Comparison of ENCODE assay signal across 2 cellular contexts in the genomic region with DNA sequence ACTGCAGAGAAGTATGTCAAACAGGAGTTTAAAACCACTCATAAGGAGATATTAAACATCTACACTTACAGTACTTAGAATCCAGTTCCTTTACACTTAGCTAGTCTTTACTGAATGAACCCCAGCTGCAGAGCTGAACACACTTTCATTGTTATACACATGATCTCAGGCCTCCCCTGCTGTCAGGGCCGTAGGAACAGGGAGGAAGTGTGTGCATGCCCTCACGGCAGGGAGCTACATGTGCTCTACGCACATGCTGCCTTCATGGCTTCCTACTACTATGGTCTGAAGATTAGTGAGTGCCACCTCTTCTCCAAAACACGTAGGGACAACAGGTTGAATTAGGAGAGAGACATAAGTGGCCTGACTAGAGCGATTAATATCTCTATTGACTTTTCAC.
TF ChIP-seq lines count a peak whose summit lies in the region.

No MANE protein-coding gene starts in this region.

TF ChIP-seq in SK-N-SH treated with all-trans-retinoic acid at 6 μM for 48 hours, 23 proteins besides CTCF, POLR2A, EP300 and RAD21 (continued from another document):
- TF ChIP-seq, protein P1, sequence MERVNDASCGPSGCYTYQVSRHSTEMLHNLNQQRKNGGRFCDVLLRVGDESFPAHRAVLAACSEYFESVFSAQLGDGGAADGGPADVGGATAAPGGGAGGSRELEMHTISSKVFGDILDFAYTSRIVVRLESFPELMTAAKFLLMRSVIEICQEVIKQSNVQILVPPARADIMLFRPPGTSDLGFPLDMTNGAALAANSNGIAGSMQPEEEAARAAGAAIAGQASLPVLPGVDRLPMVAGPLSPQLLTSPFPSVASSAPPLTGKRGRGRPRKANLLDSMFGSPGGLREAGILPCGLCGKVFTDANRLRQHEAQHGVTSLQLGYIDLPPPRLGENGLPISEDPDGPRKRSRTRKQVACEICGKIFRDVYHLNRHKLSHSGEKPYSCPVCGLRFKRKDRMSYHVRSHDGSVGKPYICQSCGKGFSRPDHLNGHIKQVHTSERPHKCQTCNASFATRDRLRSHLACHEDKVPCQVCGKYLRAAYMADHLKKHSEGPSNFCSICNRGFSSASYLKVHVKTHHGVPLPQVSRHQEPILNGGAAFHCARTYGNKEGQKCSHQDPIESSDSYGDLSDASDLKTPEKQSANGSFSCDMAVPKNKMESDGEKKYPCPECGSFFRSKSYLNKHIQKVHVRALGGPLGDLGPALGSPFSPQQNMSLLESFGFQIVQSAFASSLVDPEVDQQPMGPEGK (CRISPR knock-in tag; IDR thresholded peaks at IDR 0.05; ENCODE audit: borderline replicate concordance) = no peak
- TF ChIP-seq OSR1 (CRISPR knock-in tag; IDR thresholded peaks at IDR 0.05) (no peak), ZNF565 (CRISPR knock-in tag; conservative IDR thresholded peaks at IDR 0.05; ENCODE audit: low read depth) (no peak), SNAI2 (CRISPR knock-in tag; IDR thresholded peaks at IDR 0.05) (no peak)
- TF ChIP-seq, protein P2, sequence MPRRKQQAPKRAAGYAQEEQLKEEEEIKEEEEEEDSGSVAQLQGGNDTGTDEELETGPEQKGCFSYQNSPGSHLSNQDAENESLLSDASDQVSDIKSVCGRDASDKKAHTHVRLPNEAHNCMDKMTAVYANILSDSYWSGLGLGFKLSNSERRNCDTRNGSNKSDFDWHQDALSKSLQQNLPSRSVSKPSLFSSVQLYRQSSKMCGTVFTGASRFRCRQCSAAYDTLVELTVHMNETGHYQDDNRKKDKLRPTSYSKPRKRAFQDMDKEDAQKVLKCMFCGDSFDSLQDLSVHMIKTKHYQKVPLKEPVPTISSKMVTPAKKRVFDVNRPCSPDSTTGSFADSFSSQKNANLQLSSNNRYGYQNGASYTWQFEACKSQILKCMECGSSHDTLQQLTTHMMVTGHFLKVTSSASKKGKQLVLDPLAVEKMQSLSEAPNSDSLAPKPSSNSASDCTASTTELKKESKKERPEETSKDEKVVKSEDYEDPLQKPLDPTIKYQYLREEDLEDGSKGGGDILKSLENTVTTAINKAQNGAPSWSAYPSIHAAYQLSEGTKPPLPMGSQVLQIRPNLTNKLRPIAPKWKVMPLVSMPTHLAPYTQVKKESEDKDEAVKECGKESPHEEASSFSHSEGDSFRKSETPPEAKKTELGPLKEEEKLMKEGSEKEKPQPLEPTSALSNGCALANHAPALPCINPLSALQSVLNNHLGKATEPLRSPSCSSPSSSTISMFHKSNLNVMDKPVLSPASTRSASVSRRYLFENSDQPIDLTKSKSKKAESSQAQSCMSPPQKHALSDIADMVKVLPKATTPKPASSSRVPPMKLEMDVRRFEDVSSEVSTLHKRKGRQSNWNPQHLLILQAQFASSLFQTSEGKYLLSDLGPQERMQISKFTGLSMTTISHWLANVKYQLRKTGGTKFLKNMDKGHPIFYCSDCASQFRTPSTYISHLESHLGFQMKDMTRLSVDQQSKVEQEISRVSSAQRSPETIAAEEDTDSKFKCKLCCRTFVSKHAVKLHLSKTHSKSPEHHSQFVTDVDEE (CRISPR knock-in tag; IDR thresholded peaks at IDR 0.05) = no peak

TF ChIP-seq in SK-N-SH, 30 proteins besides CTCF, POLR2A, EP300 and RAD21 (continued from another document):
- TF ChIP-seq MEF2A (IDR thresholded peaks at IDR 0.05; ENCODE audit: borderline replicate concordance, low read depth) (no peak), SIN3A (IDR thresholded peaks at IDR 0.05; ENCODE audit: borderline replicate concordance, low read depth, low read length) (no peak), YY1 (IDR thresholded peaks at IDR 0.05; ENCODE audit: low read depth) (no peak), GATA2 (CRISPR knock-in tag; IDR thresholded peaks at IDR 0.05) (no peak), JUND (IDR thresholded peaks at IDR 0.05) (no peak), MXI1 (IDR thresholded peaks at IDR 0.05; ENCODE audit: low read depth, low read length) (no peak), FOXJ3 (CRISPR knock-in tag; IDR thresholded peaks at IDR 0.05) (no peak), FOXM1 (IDR thresholded peaks at IDR 0.05; ENCODE audit: low read depth) (no peak), CHD2 (IDR thresholded peaks at IDR 0.05; ENCODE audit: low read length, partially characterized antibody) (no peak)
- TF ChIP-seq, protein P3, sequence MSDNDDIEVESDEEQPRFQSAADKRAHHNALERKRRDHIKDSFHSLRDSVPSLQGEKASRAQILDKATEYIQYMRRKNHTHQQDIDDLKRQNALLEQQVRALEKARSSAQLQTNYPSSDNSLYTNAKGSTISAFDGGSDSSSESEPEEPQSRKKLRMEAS (IDR thresholded peaks at IDR 0.05; ENCODE audit: low read depth) = no peak
- TF ChIP-seq, protein P4, sequence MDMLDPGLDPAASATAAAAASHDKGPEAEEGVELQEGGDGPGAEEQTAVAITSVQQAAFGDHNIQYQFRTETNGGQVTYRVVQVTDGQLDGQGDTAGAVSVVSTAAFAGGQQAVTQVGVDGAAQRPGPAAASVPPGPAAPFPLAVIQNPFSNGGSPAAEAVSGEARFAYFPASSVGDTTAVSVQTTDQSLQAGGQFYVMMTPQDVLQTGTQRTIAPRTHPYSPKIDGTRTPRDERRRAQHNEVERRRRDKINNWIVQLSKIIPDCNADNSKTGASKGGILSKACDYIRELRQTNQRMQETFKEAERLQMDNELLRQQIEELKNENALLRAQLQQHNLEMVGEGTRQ (IDR thresholded peaks at IDR 0.05; ENCODE audit: borderline replicate concordance, low read depth, low read length) = no peak
TF ChIP-seq in SK-N-SH: peak in this region for 0.
